8 cellular contexts compared by ENCODE assay signal in genomic region chr1:24385160-24385939, GRCh38. TPM values are rescaled to one million over a fixed set of nuclear protein-coding genes. Genes with fewer than 3 reads are reported as not detected.
DNase-seq lines count a peak whose midpoint lies in the region; ATAC-seq and TF ChIP-seq lines count a peak whose summit lies in the region.

No MANE protein-coding gene starts in this region.

- H3K36me3 ChIP-seq in BJ (ENCODE audit: control insufficient read depth, insufficient read depth, low read length), result 0 out of 2 replicates have a peak, but pooled peaks cover 1% of the 10 kb centered on the region
- no peaks in the 10 kb centered on the region for H3K36me3 ChIP-seq in IMR-90 (ENCODE audit: control insufficient read depth, insufficient read depth, low read length)
- H3K36me3 ChIP-seq in kidney epithelial cell (ENCODE audit: control insufficient read depth, insufficient read depth, low read length), result peaks cover 1% of the 10 kb centered on the region

- TF ChIP-seq CTCF in BJ (IDR thresholded peaks at IDR 0.05; ENCODE audit: insufficient read depth, low read depth, low read length), result peak; percentile 52
- peak; percentile 59 for TF ChIP-seq CTCF in IMR-90 (conservative IDR thresholded peaks at IDR 0.05; ENCODE audit: low read depth, low read length)
- TF ChIP-seq CTCF in kidney epithelial cell (IDR thresholded peaks at IDR 0.05; ENCODE audit: insufficient read depth, low read length, poor library complexity, severe bottlenecking), result peak; percentile 66

- H3K27me3 ChIP-seq in BJ (ENCODE audit: control insufficient read depth, insufficient read depth, low read length), result no peaks in the 10 kb centered on the region
- no peaks in the 10 kb centered on the region for H3K27me3 ChIP-seq in IMR-90 (ENCODE audit: control insufficient read depth, insufficient read depth, low read length)
- H3K27me3 ChIP-seq in kidney epithelial cell (ENCODE audit: control insufficient read depth, insufficient read depth, low read length), result no peaks in the 10 kb centered on the region

- peak overlapping the region; percentile 32; the same call in 1 of the 2 replicates for H2BK120ac ChIP-seq in IMR-90 (ENCODE audit: low read depth, low read length)

- H3K4me3 Mint-ChIP-seq in activated T-cell treated with anti-CD3 and anti-CD28 coated beads, Interleukin-2, amount 50 U/mL, for 72 hours, result peak overlapping the region; percentile 52 to 73

- H2AK5ac ChIP-seq in IMR-90 (ENCODE audit: low read depth, low read length), result peak overlapping the region; percentile 54; the same call in 1 of the 2 replicates

- peaks cover 39% of the 10 kb centered on the region for H3K4me1 Mint-ChIP-seq in activated T-cell treated with anti-CD3 and anti-CD28 coated beads, Interleukin-2, amount 50 U/mL, for 72 hours (ENCODE audit: low read depth)

- peaks cover 1 to 11% of the 10 kb centered on the region in 2 donors for H3K36me3 Mint-ChIP-seq in activated T-cell treated with anti-CD3 and anti-CD28 coated beads, Interleukin-2, amount 50 U/mL, for 72 hours (ENCODE audit: insufficient read depth in 2 of 2)

- CTCF ChIA-PET in BJ (lab: Yijun Ruan, JAX) (interaction anchor here (0.7 to 10.9 kb wide), 10 partner anchors 12 to 235 kb away, joined by 3 to 167 read pairs (median 3); partner anchors contain the start of gene NIPAL3), IMR-90 (lab: Yijun Ruan, JAX) (interaction anchor here (0.9 to 4.6 kb wide), 4 partner anchors 8 to 186 kb away, joined by 3 to 18 read pairs (median 5); no protein-coding TSS in a partner anchor)

- no peak overlapping the region for H3K18ac ChIP-seq in IMR-90 (ENCODE audit: low read depth, low read length)

- H3K56ac ChIP-seq in IMR-90 (ENCODE audit: extremely low read depth, insufficient read depth, low read length), result no peak overlapping the region

- H2BK5ac ChIP-seq in IMR-90 (ENCODE audit: low read depth, low read length, poor library complexity, severe bottlenecking), result no peak overlapping the region

- H3K23ac ChIP-seq in IMR-90 (ENCODE audit: low read depth, low read length), result no peak overlapping the region; the same call in 1 of the 2 replicates

- H3K4me1 ChIP-seq in IMR-90 (ENCODE audit: control insufficient read depth, insufficient read depth, low read length), result peaks cover 12% of the 10 kb centered on the region

- WGBS in IMR-90 (ENCODE audit: extremely low coverage in 2 of 2, insufficient read length in 1 of 2), 2 experiments, result 74% methylated on average over 3 of the region's 12 CpGs; no CpG with 5 or more reads in 1 of the 2 experiments

- intact Hi-C loops in IMR-90 (cut with micrococcal nuclease), result loop anchor here (10.0 kb wide), 1 partner anchor 91 kb away; no protein-coding TSS in a partner anchor

- H2BK20ac ChIP-seq in IMR-90 (ENCODE audit: low read depth, low read length), result 0 out of 2 replicates have a peak overlapping the region, but pooled peaks have one; percentile 2

- H4K5ac ChIP-seq in IMR-90 (ENCODE audit: low read depth, low read length), result peak overlapping the region; percentile 26; the same call in 1 of the 2 replicates

- BruUV-seq in IMR-90 (replicated peaks; lab: Mats Ljungman, UMichigan), result no TSS peak

- H3K9me3 ChIP-seq in IMR-90 (ENCODE audit: control insufficient read depth, insufficient read depth, low read length), result no peaks in the 10 kb centered on the region

- POLR2A ChIA-PET in BJ (lab: Charles Lee) (no interaction called here), IMR-90 (lab: Charles Lee; ENCODE audit: unreplicated experiment) (no interaction called here)

- H3K9me1 ChIP-seq in IMR-90 (ENCODE audit: insufficient read depth, low read length), result peaks cover 24% of the 10 kb centered on the region

- peaks cover 4% of the 10 kb centered on the region; the same call in 1 of the 2 replicates for H4K20me1 ChIP-seq in IMR-90 (ENCODE audit: insufficient read depth, low read length)

- no peak overlapping the region for H3K4me2 ChIP-seq in IMR-90 (ENCODE audit: low read depth, low read length)

- no peak overlapping the region for H2AFZ ChIP-seq in IMR-90 (replicated peaks; ENCODE audit: low read length, poor library complexity)

- no peak overlapping the region for H3K27ac ChIP-seq in IMR-90 (ENCODE audit: insufficient read depth, low read length)

- peak overlapping the region; percentile 71 for H3K27ac Mint-ChIP-seq in activated T-cell treated with anti-CD3 and anti-CD28 coated beads, Interleukin-2, amount 50 U/mL, for 72 hours

- peaks cover 0 to 12% of the 10 kb centered on the region in 2 experiments; a peak in 1 of 4 replicates for H3K79me1 ChIP-seq in IMR-90 (ENCODE audit: low read depth in 1 of 2, low read length in 2 of 2)

- H2BK15ac ChIP-seq in IMR-90 (ENCODE audit: low read depth, low read length), result peak overlapping the region; percentile 40; the same call in 2 of the 3 replicates

- TF ChIP-seq POLR2A in IMR-90 (IDR thresholded peaks at IDR 0.05; ENCODE audit: low read depth, low read length), result no peak

- in situ Hi-C loops in IMR-90 (cut with MboI; ENCODE audit: low sequenced_read_pairs), result no loop called here

- H3K4me3 ChIP-seq in BJ (ENCODE audit: low read depth, low read length) (no peak overlapping the region), IMR-90 (ENCODE audit: insufficient read depth, low read depth, low read length) (no peak overlapping the region), kidney epithelial cell (ENCODE audit: low read depth, low read length) (no peak overlapping the region)

- H3K4ac ChIP-seq in IMR-90 (ENCODE audit: low read depth, low read length), result peak overlapping the region; percentile 52

- peak overlapping the region; percentile 43 for H3K14ac ChIP-seq in IMR-90 (replicated peaks; ENCODE audit: low read depth, low read length)

- ATAC-seq in IMR-90 (ENCODE audit: low read depth) (no peak), HG03520 (IDR thresholded peaks at IDR 0.05; ENCODE audit: unreplicated experiment) (no peak)
- ATAC-seq in activated T-cell treated with anti-CD3 and anti-CD28 coated beads, Interleukin-2, amount 50 U/mL, for 72 hours (replicated peaks in 1 of 2), result peak; percentile 68 to 81

- H2AK9ac ChIP-seq in IMR-90 (replicated peaks; ENCODE audit: low read depth, low read length, poor library complexity), result peak overlapping the region; percentile 11

- H4K91ac ChIP-seq in IMR-90 (ENCODE audit: insufficient read depth, low read depth, low read length), result peak overlapping the region; percentile 54; the same call in 1 of the 2 replicates

- DNase-seq in BJ (ENCODE audit: low read depth) (no peak), IMR-90 (peak; percentile 49), kidney epithelial cell (ENCODE audit: low read depth) (no peak), NCI-H446 (lab: John Stamatoyannopoulos, UW) (no peak), NCI-H510A (lab: John Stamatoyannopoulos, UW) (no peak), foreskin melanocyte (no peak)
- peak; percentile 55 to 58 for DNase-seq in activated T-cell treated with anti-CD3 and anti-CD28 coated beads, Interleukin-2, amount 50 U/mL, for 72 hours

- dilution Hi-C loops in IMR-90 (cut with HindIII; ENCODE audit: low sequenced_read_pairs, unreplicated experiment), result no loop called here

- TF ChIP-seq RAD21 in IMR-90 (IDR thresholded peaks at IDR 0.05; ENCODE audit: low read length), result peak; percentile 5; the same call in 1 of the 2 replicates

- H4K8ac ChIP-seq in IMR-90 (ENCODE audit: low read depth in 2 of 2, low read length in 2 of 2), result peak overlapping the region in 1 of 2 experiments; percentile 46; a peak in 1 of 4 replicates

- no peak overlapping the region for H3K9ac ChIP-seq in IMR-90 (ENCODE audit: low read depth, low read length)

- no peaks in the 10 kb centered on the region for H3K9me3 Mint-ChIP-seq in activated T-cell treated with anti-CD3 and anti-CD28 coated beads, Interleukin-2, amount 50 U/mL, for 72 hours

- no peaks in the 10 kb centered on the region for H3K27me3 Mint-ChIP-seq in activated T-cell treated with anti-CD3 and anti-CD28 coated beads, Interleukin-2, amount 50 U/mL, for 72 hours (ENCODE audit: low read depth)

TF ChIP-seq in IMR-90, 13 proteins besides CTCF, POLR2A, EP300 and RAD21 (continues in another document):
- no peak for TF ChIP-seq FOS (IDR thresholded peaks at IDR 0.05; ENCODE audit: low read depth, low read length)
- TF ChIP-seq USF2 (IDR thresholded peaks at IDR 0.05; ENCODE audit: low read depth, low read length), result no peak
- TF ChIP-seq CEBPB (IDR thresholded peaks at IDR 0.05; ENCODE audit: low read depth, low read length), result no peak
- TF ChIP-seq ELK1 (IDR thresholded peaks at IDR 0.05; ENCODE audit: borderline replicate concordance, low read depth, low read length), result no peak

RNA-seq across cellular contexts. Expression of gene STPG1, which starts 28.2 kb away (rescaled TPM):
- polyA plus RNA-seq in BJ (2011; rRNA removed) (10.3 and 10.6 TPM in 2 replicates), IMR-90 (2012; rRNA removed) (6.5 and 7.5 TPM in 2 replicates)
- polyA minus RNA-seq in BJ (2011; rRNA and poly(A)+ RNA removed), result 4.6 and 5.4 TPM in 2 replicates
- total RNA-seq in IMR-90 (2012; rRNA removed) (3.0 and 3.6 TPM in 2 replicates), kidney epithelial cell (7.5 and 12.8 TPM in 2 replicates)
- polyA plus RNA-seq in IMR-90 (2012; cell fraction: cytosol; rRNA removed), result 4.3 and 4.5 TPM in 2 replicates
- polyA plus RNA-seq in IMR-90 (2012; cell fraction: nucleus; rRNA removed; ENCODE audit: low replicate concordance), result 4.0 and 5.8 TPM in 2 replicates
- total RNA-seq in activated T-cell treated with anti-CD3 and anti-CD28 coated beads, Interleukin-2, amount 50 U/mL, for 72 hours, result 10 to 100 TPM; 13.0 to 17.8 TPM

RNA-seq across cellular contexts. Expression of gene NIPAL3, which starts 30.3 kb away (rescaled TPM):
- polyA plus RNA-seq in BJ (2011; rRNA removed), result 59.4 and 74.5 TPM in 2 replicates
- polyA minus RNA-seq in BJ (2011; rRNA and poly(A)+ RNA removed), result 53.3 and 61.6 TPM in 2 replicates
- 95.3 and 123 TPM in 2 replicates for total RNA-seq in IMR-90 (2012; rRNA removed)
- 49.0 and 55.0 TPM in 2 replicates for polyA plus RNA-seq in IMR-90 (2012; rRNA removed)
- 56.5 and 99.1 TPM in 2 replicates for polyA plus RNA-seq in IMR-90 (2012; cell fraction: cytosol; rRNA removed)
- 25.9 and 38.1 TPM in 2 replicates for polyA plus RNA-seq in IMR-90 (2012; cell fraction: nucleus; rRNA removed; ENCODE audit: low replicate concordance)
- 10 to 100 TPM; 54.1 to 68.7 TPM for total RNA-seq in activated T-cell treated with anti-CD3 and anti-CD28 coated beads, Interleukin-2, amount 50 U/mL, for 72 hours
- 42.0 and 45.0 TPM in 2 replicates for total RNA-seq in kidney epithelial cell

Comparison
In these comparisons a context has a peak if more than half of its experiments do, and no peak if none do; other contexts are left out.
1. DNase-seq: peak in IMR-90 (single experiment) and activated T-cell treated with anti-CD3 and anti-CD28 coated beads, Interleukin-2, amount 50 U/mL, for 72 hours (2 of 2); none in BJ (single experiment), kidney epithelial cell (single experiment), NCI-H446 (0 of 2), NCI-H510A (single experiment) and foreskin melanocyte (single experiment).
2. ATAC-seq: peak in activated T-cell treated with anti-CD3 and anti-CD28 coated beads, Interleukin-2, amount 50 U/mL, for 72 hours (2 of 2); none in IMR-90 (single experiment) and HG03520 (single experiment).
3. Peak in every context shown above with its lines, with median percentiles within 50 percentile points of each other: CTCF ChIP-seq.